8 cellular contexts compared by ENCODE assay signal in the genomic region with DNA sequence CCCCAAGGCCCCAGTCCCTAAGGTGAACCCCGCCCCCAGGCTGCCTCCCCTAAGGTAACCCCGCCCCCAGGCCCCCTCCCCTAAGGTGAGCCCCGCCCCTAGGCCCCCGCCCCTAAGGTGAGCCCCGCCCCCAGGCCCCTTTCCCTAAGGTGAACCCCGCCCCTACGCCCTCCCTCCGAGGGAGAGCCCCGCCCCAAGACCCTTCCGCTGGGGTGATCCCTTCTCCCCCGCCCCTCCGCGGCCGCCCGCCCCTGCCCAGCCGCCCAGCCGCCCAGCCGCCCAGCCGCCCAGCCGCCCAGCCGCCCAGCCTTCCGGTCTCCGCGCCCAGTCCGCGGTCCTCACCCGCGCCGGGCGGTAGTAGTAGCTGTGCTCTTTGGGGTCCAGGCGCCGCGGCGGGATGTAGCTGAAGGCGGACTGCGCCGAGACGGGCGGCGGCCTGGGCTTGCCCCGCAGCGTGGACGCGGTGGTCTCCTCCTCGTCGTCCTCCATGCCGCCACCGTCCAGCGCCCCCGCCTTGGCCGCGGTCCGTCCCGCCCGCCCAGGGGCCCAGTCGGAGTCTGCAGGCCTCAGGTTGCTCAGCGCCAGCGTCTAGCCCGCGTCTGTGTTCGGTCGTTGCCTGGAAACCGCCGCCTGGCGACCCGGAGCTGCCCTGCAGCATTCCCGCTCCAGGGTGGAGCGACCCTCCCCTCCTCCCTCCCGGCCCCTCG. TPM values are rescaled to one million over a fixed set of nuclear protein-coding genes. Genes with fewer than 3 reads are reported as not detected.
A peak's percentile ranks its signal among the peaks of the same experiment; 100 is the strongest.
DNase-seq lines count a peak whose midpoint lies in the region; ATAC-seq and TF ChIP-seq lines count a peak whose summit lies in the region.

Gene CFAP90, minus strand, starts transcription at position 601 of the 707 bp plus-strand sequence. Its CDS starts 112 bp downstream, at position 489.

- POLR2A ChIA-PET in activated CD4-positive, alpha-beta T cell treated with anti-CD3 and anti-CD28 coated beads, Interleukin-2, amount 10 ng/mL, durations not matched to agents 7 days and 5 days (lab: Charles Lee): no interaction called here

- CTCF ChIA-PET in activated CD4-positive, alpha-beta T cell treated with anti-CD3 and anti-CD28 coated beads, Interleukin-2, amount 10 ng/mL, durations not matched to agents 7 days and 5 days (lab: Charles Lee): interaction anchor here (1.0 kb wide), 1 partner anchor 10 kb away, joined by 3 read pairs; no protein-coding TSS in a partner anchor

- H3K27me3 ChIP-seq in SJCRH30: no peaks in the 10 kb centered on the region

- peak within 1 kb of the TSS; percentile 54; the same call in 1 of the 2 replicates for H3K4me3 Mint-ChIP-seq in HFFc6
- H3K4me3 Mint-ChIP-seq in activated CD4-positive, alpha-beta T cell treated with anti-CD3 and anti-CD28 coated beads, Interleukin-2, amount 10 ng/mL, durations not matched to agents 7 days and 5 days: peak within 1 kb of the TSS; percentile 66
- H3K4me3 Mint-ChIP-seq in nephron: peak within 1 kb of the TSS; percentile 85 to 91 (median 90)

- H3K27ac ChIP-seq in SJCRH30: no peak within 1 kb of the TSS

- TF ChIP-seq CTCF in HFFc6 (IDR thresholded peaks at IDR 0.05) (no peak), fibroblast of mammary gland (conservative IDR thresholded peaks at IDR 0.05; ENCODE audit: control insufficient read depth, insufficient read depth, low read depth, low read length) (peak; percentile 32), nephron (IDR thresholded peaks at IDR 0.05; ENCODE audit: unreplicated experiment in 3 of 3) (peak; percentile 55 to 61 (median 56))

- no peaks in the 10 kb centered on the region for H3K9me3 Mint-ChIP-seq in HFFc6
- H3K9me3 Mint-ChIP-seq in activated CD4-positive, alpha-beta T cell treated with anti-CD3 and anti-CD28 coated beads, Interleukin-2, amount 10 ng/mL, durations not matched to agents 7 days and 5 days: peaks cover 4% of the 10 kb centered on the region
- no peaks in the 10 kb centered on the region for H3K9me3 Mint-ChIP-seq in nephron

- H3K4me1 ChIP-seq in SJCRH30: peaks cover 6% of the 10 kb centered on the region

- H3K4me3 ChIP-seq in fibroblast of mammary gland (ENCODE audit: control insufficient read depth, low read depth, low read length): peak within 1 kb of the TSS; percentile 25
- no peak within 1 kb of the TSS for H3K4me3 ChIP-seq in SJCRH30

- H3K27ac Mint-ChIP-seq in HFFc6: no peak within 1 kb of the TSS
- H3K27ac Mint-ChIP-seq in activated CD4-positive, alpha-beta T cell treated with anti-CD3 and anti-CD28 coated beads, Interleukin-2, amount 10 ng/mL, durations not matched to agents 7 days and 5 days: no peak within 1 kb of the TSS
- peak within 1 kb of the TSS; percentile 46 to 78 (median 66) for H3K27ac Mint-ChIP-seq in nephron

- no peaks in the 10 kb centered on the region for H3K36me3 Mint-ChIP-seq in HFFc6 (ENCODE audit: low read depth)
- no peaks in the 10 kb centered on the region for H3K36me3 Mint-ChIP-seq in activated CD4-positive, alpha-beta T cell treated with anti-CD3 and anti-CD28 coated beads, Interleukin-2, amount 10 ng/mL, durations not matched to agents 7 days and 5 days (ENCODE audit: low read depth)
- H3K36me3 Mint-ChIP-seq in nephron (ENCODE audit: low read depth): peaks cover 11% of the 10 kb centered on the region

- no peaks in the 10 kb centered on the region for H3K9me3 ChIP-seq in SJCRH30 (replicated peaks)

- H3K36me3 ChIP-seq in SJCRH30: no peaks in the 10 kb centered on the region

- DNase-seq in AG08395 (ENCODE audit: low spot score) (peak; percentile 26), HFFc6 (no peak), fibroblast of mammary gland (ENCODE audit: low read depth) (peak; percentile 35), SJCRH30 (no peak), NCI-H187 treated with DMSO at 0.1 percent for 48 hours (lab: John Stamatoyannopoulos, UW) (no peak)
- DNase-seq in activated CD4-positive, alpha-beta T cell treated with anti-CD3 and anti-CD28 coated beads, Interleukin-2, amount 10 ng/mL, durations not matched to agents 7 days and 5 days: peak; percentile 33

- H3K4me1 Mint-ChIP-seq in HFFc6 (ENCODE audit: low read depth) (no peaks in the 10 kb centered on the region), nephron (peaks cover 6% of the 10 kb centered on the region)
- peaks cover 20% of the 10 kb centered on the region for H3K4me1 Mint-ChIP-seq in activated CD4-positive, alpha-beta T cell treated with anti-CD3 and anti-CD28 coated beads, Interleukin-2, amount 10 ng/mL, durations not matched to agents 7 days and 5 days

- no peak for ATAC-seq in GM21576 (IDR thresholded peaks at IDR 0.05; ENCODE audit: unreplicated experiment)

- H3K27me3 Mint-ChIP-seq in HFFc6 (ENCODE audit: insufficient read depth) (peaks cover 39% of the 10 kb centered on the region), nephron (ENCODE audit: low read depth) (peaks cover 28% of the 10 kb centered on the region)
- H3K27me3 Mint-ChIP-seq in activated CD4-positive, alpha-beta T cell treated with anti-CD3 and anti-CD28 coated beads, Interleukin-2, amount 10 ng/mL, durations not matched to agents 7 days and 5 days: peaks cover 31% of the 10 kb centered on the region

RNA-seq across cellular contexts. Expression of gene CFAP90, which starts in this region (rescaled TPM):
- not detected for total RNA-seq in HFFc6 (2021; fragmentation: NEBNext Ultra II Directional; extraction: Animal tissue kit (Norgen Biotek cat#: 25700))
- total RNA-seq in activated CD4-positive, alpha-beta T cell treated with anti-CD3 and anti-CD28 coated beads, Interleukin-2, amount 10 ng/mL, durations not matched to agents 7 days and 5 days: not detected
- 0.20 TPM in 1 of 2 replicates, not detected in the other for total RNA-seq in SJCRH30 (2014; rRNA removed; shearing (Covaris generic))

Comparison
In these comparisons a context has a peak if more than half of its experiments do, and no peak if none do; other contexts are left out.
1. Peak in DNase-seq in activated CD4-positive, alpha-beta T cell treated with anti-CD3 and anti-CD28 coated beads, Interleukin-2, amount 10 ng/mL, durations not matched to agents 7 days and 5 days; RNA of the gene not detected or under 1 TPM.
2. DNase-seq: peak in AG08395 (single experiment) and fibroblast of mammary gland (single experiment); none in HFFc6 (single experiment), SJCRH30 (0 of 2) and NCI-H187 treated with DMSO at 0.1 percent for 48 hours (single experiment).
3. H3K27ac Mint-ChIP-seq: peak in nephron (3 of 3); none in HFFc6 (single experiment) and activated CD4-positive, alpha-beta T cell treated with anti-CD3 and anti-CD28 coated beads, Interleukin-2, amount 10 ng/mL, durations not matched to agents 7 days and 5 days (single experiment).
4. Peak in every context shown above with its lines, with median percentiles within 50 percentile points of each other: H3K4me3 Mint-ChIP-seq.